17 cellular contexts compared by ENCODE assay signal in genomic region chr2:129909648-129910418, GRCh38.
DNase-seq lines count a peak whose midpoint lies in the region; ATAC-seq and TF ChIP-seq lines count a peak whose summit lies in the region.
"Had no signal": no experiment of that assay in that cellular context is flagged by ENCODE, and none has a peak within 500 bp of the region (broad histone marks: within the 10 kb centered on the region; RNA-seq: fewer than 3 reads in every experiment).

No MANE protein-coding gene starts in this region.

- H3K4me3 ChIP-seq in right atrium auricular region, result no peak overlapping the region
- H3K4me3 ChIP-seq in coronary artery, result no peak overlapping the region
- H3K4me3 ChIP-seq in vagina, result no peak overlapping the region
- no peak overlapping the region for H3K4me3 ChIP-seq in osteoblast (ENCODE audit: insufficient read depth, low read length)
- H3K4me3 ChIP-seq: A549 had no signal

- intact Hi-C loops in left ventricle myocardium superior (cut with micrococcal nuclease) (no loop called here), vagina (cut with DNase I) (no loop called here), natural killer cell (cut with micrococcal nuclease) (no loop called here)

- DNase-seq in right atrium auricular region (ENCODE audit: low spot score) (peak; percentile 38), left ventricle myocardium superior (no peak), coronary artery (ENCODE audit: low spot score) (peak; percentile 54), osteocyte (ENCODE audit: extremely low spot score, unreplicated experiment) (peak; percentile 75), vagina (ENCODE audit: extremely low spot score in 2 of 2) (peak; percentile 70 to 84), osteoblast (ENCODE audit: insufficient read length, low spot score, missing footprints) (no peak), DMS 273 treated with DMSO at 0.1 percent for 48 hours (lab: John Stamatoyannopoulos, UW) (no peak), natural killer cell (no peak)
- DNase-seq: BE2C, COR-L47, DND-41, GDM1 had no signal

- H3K36me3 Mint-ChIP-seq in osteocyte (ENCODE audit: unreplicated experiment) (no peaks in the 10 kb centered on the region), natural killer cell (no peaks in the 10 kb centered on the region)
- H3K36me3 Mint-ChIP-seq: CD14-positive monocyte; CD8-positive, alpha-beta T cell had no signal

- no peak for TF ChIP-seq POLR2A in vagina (IDR thresholded peaks at IDR 0.05)

- no peak overlapping the region for H3K4me2 ChIP-seq in osteoblast (ENCODE audit: insufficient read depth, low read length)
- H3K4me2 ChIP-seq: A549 had no signal

- H3K27ac Mint-ChIP-seq in osteocyte (ENCODE audit: unreplicated experiment) (no peak overlapping the region), natural killer cell (no peak overlapping the region)
- H3K27ac Mint-ChIP-seq: CD14-positive monocyte; CD8-positive, alpha-beta T cell had no signal

- no peaks in the 10 kb centered on the region for H3K4me1 Mint-ChIP-seq in osteocyte (ENCODE audit: unreplicated experiment)
- no peaks in the 10 kb centered on the region for H3K4me1 Mint-ChIP-seq in natural killer cell
- H3K4me1 Mint-ChIP-seq: CD14-positive monocyte had no signal

- H2AFZ ChIP-seq in osteoblast (ENCODE audit: low read length), result no peak overlapping the region

- H3K9me3 Mint-ChIP-seq in osteocyte (ENCODE audit: unreplicated experiment), result no peaks in the 10 kb centered on the region
- H3K9me3 Mint-ChIP-seq in natural killer cell, result no peaks in the 10 kb centered on the region
- H3K9me3 Mint-ChIP-seq: CD8-positive, alpha-beta T cell had no signal

- H3K4me3 Mint-ChIP-seq in osteocyte (ENCODE audit: unreplicated experiment) (no peak overlapping the region), natural killer cell (no peak overlapping the region)
- H3K4me3 Mint-ChIP-seq: CD14-positive monocyte; CD8-positive, alpha-beta T cell had no signal

- H3K27me3 Mint-ChIP-seq in osteocyte (ENCODE audit: unreplicated experiment) (no peaks in the 10 kb centered on the region), natural killer cell (ENCODE audit: low read depth in 2 of 2) (no peaks in the 10 kb centered on the region)

- H3K27me3 ChIP-seq in right atrium auricular region, result no peaks in the 10 kb centered on the region
- no peaks in the 10 kb centered on the region for H3K27me3 ChIP-seq in vagina
- H3K27me3 ChIP-seq in osteoblast (ENCODE audit: insufficient read depth, low read length), result no peaks in the 10 kb centered on the region
- H3K27me3 ChIP-seq: BE2C had no signal

- H3K9me3 ChIP-seq in right atrium auricular region (no peaks in the 10 kb centered on the region), vagina (no peaks in the 10 kb centered on the region), osteoblast (ENCODE audit: low read depth, low read length) (no peaks in the 10 kb centered on the region)
- H3K9me3 ChIP-seq: A549, BE2C had no signal

- H3K36me3 ChIP-seq in right atrium auricular region (no peaks in the 10 kb centered on the region), vagina (no peaks in the 10 kb centered on the region), osteoblast (ENCODE audit: insufficient read depth, low read length) (no peaks in the 10 kb centered on the region)
- H3K36me3 ChIP-seq: BE2C had no signal

- H3K4me1 ChIP-seq in right atrium auricular region (no peaks in the 10 kb centered on the region), vagina (no peaks in the 10 kb centered on the region), osteoblast (ENCODE audit: insufficient read depth, low read length) (no peaks in the 10 kb centered on the region)
- H3K4me1 ChIP-seq: A549, BE2C had no signal

- ATAC-seq in left ventricle myocardium superior, result no peak
- ATAC-seq in natural killer cell, result no peak
- ATAC-seq: A549; CD8-positive, alpha-beta T cell; HCT116 had no signal

- no peak for TF ChIP-seq CTCF in right atrium auricular region (IDR thresholded peaks at IDR 0.05)
- TF ChIP-seq CTCF in coronary artery (IDR thresholded peaks at IDR 0.05), result no peak
- no peak for TF ChIP-seq CTCF in osteocyte (IDR thresholded peaks at IDR 0.05)
- TF ChIP-seq CTCF in vagina (IDR thresholded peaks at IDR 0.05), result no peak
- no peak for TF ChIP-seq CTCF in osteoblast (IDR thresholded peaks at IDR 0.05; ENCODE audit: extremely low read depth, low read depth, low read length)
- no peak for TF ChIP-seq CTCF in natural killer cell (IDR thresholded peaks at IDR 0.05)

- H3K27ac ChIP-seq in right atrium auricular region (no peak overlapping the region), coronary artery (no peak overlapping the region), vagina (no peak overlapping the region), osteoblast (ENCODE audit: low read depth, low read length) (no peak overlapping the region)
- H3K27ac ChIP-seq: A549, HL-60 had no signal

- no peaks in the 10 kb centered on the region for H4K20me1 ChIP-seq in osteoblast (ENCODE audit: insufficient read depth, low read length)

- no peaks in the 10 kb centered on the region for H3K79me2 ChIP-seq in osteoblast (ENCODE audit: insufficient read depth, low read length)

Comparison
In these comparisons a context has a peak if more than half of its experiments do, and no peak if none do; other contexts are left out.
1. DNase-seq: peak in right atrium auricular region (single experiment), coronary artery (single experiment), osteocyte (single experiment) and vagina (2 of 2); none in left ventricle myocardium superior (single experiment), osteoblast (single experiment), DMS 273 treated with DMSO at 0.1 percent for 48 hours (single experiment) and natural killer cell (single experiment).